Comparison of ENCODE assay signal across 22 cellular contexts in the genomic region with DNA sequence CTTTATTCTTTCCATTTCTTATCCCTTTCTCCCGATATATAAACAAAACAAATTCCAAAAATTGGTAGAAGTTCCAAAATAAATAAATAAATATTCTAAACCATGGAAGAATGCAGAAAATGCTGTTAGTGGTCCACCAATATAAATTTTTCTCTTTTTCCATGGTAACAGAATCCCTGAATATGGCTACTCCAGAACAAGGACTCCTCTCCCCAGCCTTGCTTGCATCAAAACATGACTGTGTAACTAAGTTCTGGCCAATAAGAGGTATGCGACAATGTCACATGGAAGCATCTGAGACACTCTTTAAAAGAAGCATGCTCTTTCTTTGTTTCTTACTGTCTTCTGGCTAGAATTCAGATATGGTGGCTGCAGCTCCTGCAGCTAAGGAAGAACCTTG.
"Had no signal": no experiment of that assay in that cellular context is flagged by ENCODE, and none has a peak within 500 bp of the region (broad histone marks: within the 10 kb centered on the region; RNA-seq: fewer than 3 reads in every experiment).

No MANE protein-coding gene starts in this region.

- H3K27ac ChIP-seq: KMS-11, SJSA1, SK-N-MC had no signal

- DNase-seq: Kasumi-1, MM.1S, NCI-H1092 treated with DMSO at 0.1 percent for 48 hours, NCI-H1436, NCI-H187, NCI-H2029, NCI-H2081 treated with DMSO at 0.1 percent for 48 hours, NCI-H2171, NCI-H226, NCI-H446, NCI-H510A, NCI-H524 treated with DMSO at 0.1 percent for 48 hours, NCI-H69, NCI-H774, Right ventricle myocardium superior, RPMI8226, SIG-M5 had no signal

- H3K36me3 ChIP-seq: SJSA1 had no signal

- H3K4me3 ChIP-seq: K562, SJSA1, SK-N-MC had no signal

- H3K9me3 ChIP-seq: SJSA1 had no signal

- ATAC-seq: HepG2, K562 had no signal
